ENCODE assay signal across 1 cellular context in genomic region chr22:16988257-16988656, GRCh38.
TF ChIP-seq lines count a peak whose summit lies in the region.

No MANE protein-coding gene starts in this region.

TF ChIP-seq in H1, 55 proteins besides CTCF, POLR2A, EP300 and RAD21:
- TF ChIP-seq BRCA1 (IDR thresholded peaks at IDR 0.05; ENCODE audit: low read depth, low read length) (no peak), SP4 (IDR thresholded peaks at IDR 0.05; ENCODE audit: low read length) (no peak), MAX (IDR thresholded peaks at IDR 0.05) (no peak), CHD2 (IDR thresholded peaks at IDR 0.05; ENCODE audit: low read length) (no peak), SIN3A (conservative IDR thresholded peaks at IDR 0.05 in 1 of 2, IDR thresholded peaks at IDR 0.05 in 1 of 2; ENCODE audit: low read depth in 1 of 2, low read length in 2 of 2) (no peak)
